25 cellular contexts compared by ENCODE assay signal in the genomic region with DNA sequence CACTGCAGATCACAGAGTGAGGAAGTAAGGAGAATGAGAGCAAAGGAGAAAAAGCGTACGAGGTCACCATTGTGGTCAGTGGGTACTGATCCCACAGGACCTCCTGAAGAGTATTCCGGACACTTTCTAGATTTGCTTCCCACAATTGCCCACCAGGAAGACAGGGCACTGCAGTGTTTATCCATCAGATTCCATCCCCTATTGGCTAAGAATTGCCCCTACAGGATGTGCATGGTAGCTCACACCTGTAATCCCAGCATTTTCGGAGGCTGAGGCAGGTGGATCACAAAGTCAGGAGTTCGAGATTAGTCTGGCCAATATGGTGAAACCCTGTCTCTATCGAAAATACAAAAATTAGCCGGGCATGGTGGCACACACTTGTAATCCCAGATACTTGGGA.
"Had no signal": no experiment of that assay in that cellular context is flagged by ENCODE, and none has a peak within 500 bp of the region (broad histone marks: within the 10 kb centered on the region; RNA-seq: fewer than 3 reads in every experiment).

No MANE protein-coding gene starts in this region.

- H3K27me3 Mint-ChIP-seq: activated T-helper 17 cell treated with anti-CD3 and anti-CD28 coated beads, Interleukin-2, amount 50 U/mL, for 72 hours had no signal

- H3K9me3 Mint-ChIP-seq: activated CD4-positive, alpha-beta memory T cell treated with anti-CD3 and anti-CD28 coated beads, Interleukin-2, amount 10 ng/mL, durations not matched to agents 7 days and 5 days; activated naive CD4-positive, alpha-beta T cell treated with anti-CD3 and anti-CD28 coated beads for 36 hours; activated T-helper 17 cell treated with anti-CD3 and anti-CD28 coated beads, Interleukin-2, amount 50 U/mL, for 72 hours had no signal

- ATAC-seq: activated CD4-positive, alpha-beta T cell treated with anti-CD3 and anti-CD28 coated beads for 36 hours; Panc1; Right ventricle myocardium inferior had no signal

- H3K27me3 ChIP-seq: MG63 had no signal

- H3K27ac Mint-ChIP-seq: activated CD4-positive, alpha-beta memory T cell treated with anti-CD3 and anti-CD28 coated beads, Interleukin-2, amount 10 ng/mL, durations not matched to agents 7 days and 5 days; activated CD4-positive, alpha-beta T cell treated with anti-CD3 and anti-CD28 coated beads for 36 hours; activated naive CD4-positive, alpha-beta T cell treated with anti-CD3 and anti-CD28 coated beads for 36 hours; activated naive CD8-positive, alpha-beta T cell; activated T-helper 17 cell treated with anti-CD3 and anti-CD28 coated beads, Interleukin-2, amount 50 U/mL, for 72 hours had no signal

- H3K36me3 ChIP-seq: MG63 had no signal

- H3K4me3 ChIP-seq: MG63, SK-N-MC had no signal

- H3K27ac ChIP-seq: SK-N-MC, VCaP had no signal

- H3K4me3 Mint-ChIP-seq: activated CD4-positive, alpha-beta memory T cell treated with anti-CD3 and anti-CD28 coated beads, Interleukin-2, amount 10 ng/mL, durations not matched to agents 7 days and 5 days; activated CD4-positive, alpha-beta T cell treated with anti-CD3 and anti-CD28 coated beads for 36 hours; activated naive CD4-positive, alpha-beta T cell treated with anti-CD3 and anti-CD28 coated beads for 36 hours; activated naive CD8-positive, alpha-beta T cell; activated T-helper 17 cell treated with anti-CD3 and anti-CD28 coated beads, Interleukin-2, amount 50 U/mL, for 72 hours had no signal

- DNase-seq: activated CD4-positive, alpha-beta memory T cell treated with anti-CD3 and anti-CD28 coated beads, Interleukin-2, amount 10 ng/mL, durations not matched to agents 7 days and 5 days; activated CD4-positive, alpha-beta T cell treated with anti-CD3 and anti-CD28 coated beads for 36 hours; activated CD4-positive, alpha-beta T cell treated with anti-CD3 and anti-CD28 coated beads, Interleukin-2, amount 50 U/mL, for 1 hour; activated gamma-delta T cell; activated naive CD4-positive, alpha-beta T cell treated with anti-CD3 and anti-CD28 coated beads for 36 hours; activated T-cell treated with anti-CD3 and anti-CD28 coated beads for 4 hours; activated T-cell treated with anti-CD3 and anti-CD28 coated beads, Interleukin-2, amount 50 U/mL, for 48 hours; cerebellar nuclear complex; MG63; NCI-H1105; NCI-H1436 treated with DMSO at 0.1 percent for 48 hours; NCI-H187; NCI-H2081; NCI-H510A treated with DMSO at 0.1 percent for 48 hours; NCI-H69; NK-92 treated with Interleukin-12 subunit alpha and Interleukin-12 subunit beta, amount 100 ng/mL, for 24 hours; OCI-M1; RPMI8226; T-helper 1 cell had no signal
